8 cellular contexts compared by ENCODE assay signal in genomic region chr5:73299017-73299630, GRCh38.
DNase-seq lines count a peak whose midpoint lies in the region; ATAC-seq and TF ChIP-seq lines count a peak whose summit lies in the region.

No MANE protein-coding gene starts in this region.

- CTCF ChIA-PET in Panc1 (lab: Charles Lee): no interaction called here

- 0 out of 2 replicates have a peak overlapping the region, but pooled peaks have one; percentile 34 for H3K27ac ChIP-seq in Panc1 (ENCODE audit: low read length)
- H3K27ac ChIP-seq in fibroblast of lung (ENCODE audit: insufficient read depth, low read length): no peak overlapping the region
- H3K27ac ChIP-seq in prostate gland: no peak overlapping the region

- ATAC-seq in Panc1: peak; percentile 91
- peak; percentile 45 for ATAC-seq in sciatic nerve
- no peak for ATAC-seq in GM21717 (IDR thresholded peaks at IDR 0.05; ENCODE audit: unreplicated experiment)

- peak; percentile 55 for TF ChIP-seq CTCF in Panc1 (IDR thresholded peaks at IDR 0.05)
- peak in 1 of 2 donors; percentile 15 for TF ChIP-seq CTCF in fibroblast of lung (conservative IDR thresholded peaks at IDR 0.05 in 1 of 2, IDR thresholded peaks at IDR 0.05 in 1 of 2; ENCODE audit: low read depth in 1 of 2, low read length in 2 of 2)
- peak in 1 of 4 experiments; percentile 35 for TF ChIP-seq CTCF in prostate gland (IDR thresholded peaks at IDR 0.05)

- in situ Hi-C loops in Panc1 (cut with HindIII; ENCODE audit: low pct_unique_long_range_greater_than_20kb, low sequenced_read_pairs): no loop called here

- intact Hi-C loops in Panc1 (cut with micrococcal nuclease; ENCODE audit: unreplicated experiment) (no loop called here), sciatic nerve (cut with DNase I) (no loop called here), prostate gland (cut with DNase I) (no loop called here)

- no peaks in the 10 kb centered on the region for H4K20me1 ChIP-seq in fibroblast of lung (ENCODE audit: control insufficient read depth, extremely low read depth, insufficient read depth, low read length)

- H2AFZ ChIP-seq in fibroblast of lung (ENCODE audit: low read length): no peak overlapping the region

- H3K79me2 ChIP-seq in fibroblast of lung (ENCODE audit: control insufficient read depth, insufficient read depth, low read length): no peaks in the 10 kb centered on the region

- H3K4me1 ChIP-seq in Panc1 (ENCODE audit: control insufficient read depth, insufficient read depth, low read length) (no peaks in the 10 kb centered on the region), fibroblast of lung (ENCODE audit: control insufficient read depth, extremely low read depth, insufficient read depth, low read length) (peaks cover 3% of the 10 kb centered on the region), prostate gland (replicated peaks) (no peaks in the 10 kb centered on the region)

- no peak overlapping the region for H3K9ac ChIP-seq in fibroblast of lung (ENCODE audit: insufficient read depth, low read length)

- no peak for TF ChIP-seq POLR2A in prostate gland (IDR thresholded peaks at IDR 0.05)

- H3K9me3 ChIP-seq in Panc1 (ENCODE audit: control insufficient read depth, insufficient read depth, low read depth, low read length) (no peaks in the 10 kb centered on the region), fibroblast of lung (ENCODE audit: control insufficient read depth, insufficient read depth, low read depth, low read length) (no peaks in the 10 kb centered on the region), prostate gland (no peaks in the 10 kb centered on the region)

- no TSS peak for BruUV-seq in Panc1 (replicated peaks; lab: Mats Ljungman, UMichigan)

- 3% methylated on average over 54 of the region's 55 CpGs for WGBS in prostate gland

- H3K27me3 ChIP-seq in Panc1 (ENCODE audit: control insufficient read depth, insufficient read depth, low read length) (no peaks in the 10 kb centered on the region), fibroblast of lung (ENCODE audit: control insufficient read depth, insufficient read depth, low read length) (peaks cover 81% of the 10 kb centered on the region), prostate gland (replicated peaks; ENCODE audit: insufficient read depth) (peaks cover 68% of the 10 kb centered on the region)

- peak overlapping the region; percentile 29 to 52 for H3K4me3 ChIP-seq in Panc1 (ENCODE audit: low read depth in 2 of 2, low read length in 2 of 2)
- H3K4me3 ChIP-seq in fibroblast of lung (replicated peaks in 1 of 4; ENCODE audit: control extremely low read depth in 1 of 4, insufficient read depth in 1 of 4, low read depth in 3 of 4, low read length in 4 of 4): peak overlapping the region in 2 of 4 experiments; percentile 1 to 34
- H3K4me3 ChIP-seq in prostate gland: no peak overlapping the region

- POLR2A ChIA-PET in Panc1 (lab: Charles Lee): no interaction called here

- H3K4me2 ChIP-seq in fibroblast of lung (ENCODE audit: extremely low read depth, insufficient read depth, low read length): peak overlapping the region; percentile 46

- no peaks in the 10 kb centered on the region for H3K36me3 ChIP-seq in Panc1 (ENCODE audit: control insufficient read depth, insufficient read depth, low read length)
- H3K36me3 ChIP-seq in fibroblast of lung (ENCODE audit: control insufficient read depth, insufficient read depth, low read length): no peaks in the 10 kb centered on the region
- H3K36me3 ChIP-seq in prostate gland: no peaks in the 10 kb centered on the region

- DNase-seq in DMS53 (lab: John Stamatoyannopoulos, UW) (peak; percentile 73), DMS53 treated with DMSO at 0.1 percent for 48 hours (lab: John Stamatoyannopoulos, UW; ENCODE audit: unreplicated experiment) (no peak), Panc1 (ENCODE audit: low read depth, low spot score) (no peak), fibroblast of lung (ENCODE audit: low read depth in 2 of 2) (peak in 1 of 2 donors; percentile 31), sciatic nerve (ENCODE audit: low spot score) (peak; percentile 70), MV-4-11 (lab: John Stamatoyannopoulos, UW) (no peak), prostate gland (ENCODE audit: low spot score) (no peak)

Comparison
In these comparisons a context has a peak if more than half of its experiments do, and no peak if none do; other contexts are left out.
1. DNase-seq: peak in DMS53 (single experiment) and sciatic nerve (single experiment); none in DMS53 treated with DMSO at 0.1 percent for 48 hours (single experiment), Panc1 (single experiment), MV-4-11 (single experiment) and prostate gland (single experiment).
2. H3K4me3 ChIP-seq: peak in Panc1 (2 of 2); none in prostate gland (0 of 2).